Comparison of ENCODE assay signal across 8 cellular contexts in genomic region chr1:145824499-145824842, GRCh38. TPM values are rescaled to one million over a fixed set of nuclear protein-coding genes. Genes with fewer than 3 reads are reported as not detected.
A peak's percentile ranks its signal among the peaks of the same experiment; 100 is the strongest.
DNase-seq lines count a peak whose midpoint lies in the region; ATAC-seq and TF ChIP-seq lines count a peak whose summit lies in the region.

No MANE protein-coding gene starts in this region.

- H3K79me2 ChIP-seq in PC-9 (ENCODE audit: low read depth) = peaks cover 25% of the 10 kb centered on the region

- no peaks in the 10 kb centered on the region for H3K9me3 Mint-ChIP-seq in osteocyte (ENCODE audit: unreplicated experiment)

- CTCF ChIA-PET in PC-9 (lab: Charles Lee) = no interaction called here

- peak; percentile 21 for DNase-seq in Caki2 (ENCODE audit: low read depth)
- no peak for DNase-seq in PC-9
- no peak for DNase-seq in epithelial cell of esophagus (ENCODE audit: low read depth)
- DNase-seq in osteocyte (ENCODE audit: extremely low spot score, unreplicated experiment) = no peak
- DNase-seq in RKO (ENCODE audit: low spot score) = no peak
- no peak for DNase-seq in activated CD4-positive, CD25-positive, alpha-beta regulatory T cell treated with anti-CD3 and anti-CD28 coated beads, Interleukin-2, amount 50 U/mL, for 72 hours
- no peak for DNase-seq in activated effector memory CD4-positive, alpha-beta T cell treated with Interleukin-2 at 50 U/mL for 16 hours

- H3K4me3 Mint-ChIP-seq in osteocyte (ENCODE audit: unreplicated experiment) = peak overlapping the region; percentile 96

- H3K36me3 Mint-ChIP-seq in osteocyte (ENCODE audit: unreplicated experiment) = peaks cover 32% of the 10 kb centered on the region

- no peaks in the 10 kb centered on the region for H3K27me3 Mint-ChIP-seq in osteocyte (ENCODE audit: unreplicated experiment)

- no TSS peak for BruUV-seq in PC-9 (replicated peaks; lab: Mats Ljungman, UMichigan)

- in situ Hi-C loops in Caki2 (cut with HindIII; ENCODE audit: low pct_unique_long_range_greater_than_20kb, low sequenced_read_pairs) = no loop called here

- POLR2A ChIA-PET in PC-9 (lab: Charles Lee; ENCODE audit: unreplicated experiment) = interaction anchor here (0.6 to 1.1 kb wide), 4 partner anchors 42 to 84 kb away, joined by 3 to 16 read pairs (median 6); no protein-coding TSS in a partner anchor

- peak overlapping the region; percentile 99 for H3K27ac Mint-ChIP-seq in osteocyte (ENCODE audit: unreplicated experiment)

- H4K20me1 ChIP-seq in PC-9 (ENCODE audit: insufficient read depth) = no peaks in the 10 kb centered on the region

- peaks cover 12% of the 10 kb centered on the region for H3K4me1 ChIP-seq in PC-9 (replicated peaks; ENCODE audit: insufficient read depth)

- H3K27ac ChIP-seq in PC-9 = peak overlapping the region; percentile 81

- H3K4me3 ChIP-seq in PC-9 = peak overlapping the region; percentile 85
- H3K4me3 ChIP-seq in epithelial cell of esophagus (ENCODE audit: low read length) = peak overlapping the region; percentile 88

- no peak for ATAC-seq in HG03097 (IDR thresholded peaks at IDR 0.05; ENCODE audit: low FRiP score, unreplicated experiment)

- no peaks in the 10 kb centered on the region; the same call in 1 of the 2 replicates for H3F3A ChIP-seq in PC-9 (ENCODE audit: insufficient read depth, low read depth)

- no peaks in the 10 kb centered on the region for H3K9me2 ChIP-seq in PC-9 (ENCODE audit: insufficient read depth)

- intact Hi-C loops in PC-9 (cut with micrococcal nuclease; ENCODE audit: unreplicated experiment) = loop anchor here (2.0 to 5.0 kb wide), 2 partner anchors 42 to 102 kb away; no protein-coding TSS in a partner anchor

- no peaks in the 10 kb centered on the region for H3K9me3 ChIP-seq in PC-9 (ENCODE audit: insufficient read depth, low read depth)

- peak overlapping the region; percentile 91 for H3K4me2 ChIP-seq in PC-9

- H3K27me3 ChIP-seq in PC-9 (ENCODE audit: insufficient read depth, low read depth) = no peaks in the 10 kb centered on the region

- H3K36me3 ChIP-seq in PC-9 (ENCODE audit: low read depth) = peaks cover 30% of the 10 kb centered on the region

- peak overlapping the region; percentile 84 for H2AFZ ChIP-seq in PC-9

- no peak for TF ChIP-seq CTCF in PC-9 (conservative IDR thresholded peaks at IDR 0.05)
- no peak for TF ChIP-seq CTCF in epithelial cell of esophagus (IDR thresholded peaks at IDR 0.05; ENCODE audit: insufficient read depth, low read depth, low read length, missing control alignments)
- no peak for TF ChIP-seq CTCF in osteocyte (IDR thresholded peaks at IDR 0.05)

- H3K4me1 Mint-ChIP-seq in osteocyte (ENCODE audit: unreplicated experiment) = peaks cover 21% of the 10 kb centered on the region

RNA-seq across cellular contexts. Expression of gene POLR3C, which starts 0.5 kb away (rescaled TPM):
- 13.9 and 24.8 TPM in 2 replicates for total RNA-seq in Caki2 (2014; rRNA removed; shearing (Covaris generic); ENCODE audit: low replicate concordance)
- total RNA-seq in PC-9 (2021) = 21.2 and 21.4 TPM in 2 replicates
- total RNA-seq in osteocyte = 33.4 and 37.0 TPM in 2 replicates

RNA-seq across cellular contexts. Expression of gene RNF115, which starts 0.6 kb away (rescaled TPM):
- total RNA-seq in Caki2 (2014; rRNA removed; shearing (Covaris generic); ENCODE audit: low replicate concordance) = 13.1 and 14.5 TPM in 2 replicates
- total RNA-seq in PC-9 (2021) (8.8 and 11.0 TPM in 2 replicates), osteocyte (15.9 and 16.6 TPM in 2 replicates)

RNA-seq across cellular contexts. Expression of gene NUDT17, which starts 21.0 kb away (rescaled TPM):
- total RNA-seq in Caki2 (2014; rRNA removed; shearing (Covaris generic); ENCODE audit: low replicate concordance) = 5.1 and 9.9 TPM in 2 replicates
- 1.0 and 1.5 TPM in 2 replicates for total RNA-seq in PC-9 (2021)
- total RNA-seq in osteocyte = 2.4 and 4.3 TPM in 2 replicates

RNA-seq across cellular contexts. Expression of gene PIAS3, which starts 34.4 kb away (rescaled TPM):
- 5.0 and 8.1 TPM in 2 replicates for total RNA-seq in Caki2 (2014; rRNA removed; shearing (Covaris generic); ENCODE audit: low replicate concordance)
- total RNA-seq in PC-9 (2021) (44.3 and 57.8 TPM in 2 replicates), osteocyte (47.0 and 48.7 TPM in 2 replicates)
